ENCODE assay signal across 12 cellular contexts in genomic region chr12:57851552-57852186, GRCh38. TPM values are rescaled to one million over a fixed set of nuclear protein-coding genes. Genes with fewer than 3 reads are reported as not detected.
DNase-seq lines count a peak whose midpoint lies in the region; ATAC-seq and TF ChIP-seq lines count a peak whose summit lies in the region.
"Had no signal": no experiment of that assay in that cellular context is flagged by ENCODE, and none has a peak within 500 bp of the region (broad histone marks: within the 10 kb centered on the region; RNA-seq: fewer than 3 reads in every experiment).

No MANE protein-coding gene starts in this region.

- POLR2A ChIA-PET in naive thymus-derived CD4-positive, alpha-beta T cell (lab: Charles Lee): interaction anchor here (0.8 to 1.5 kb wide), 5 partner anchors 9 to 50 kb away, joined by 3 to 10 read pairs (median 4); no protein-coding TSS in a partner anchor

- no peaks in the 10 kb centered on the region for H3K9me3 ChIP-seq in OCI-LY3 (ENCODE audit: insufficient read depth, low read length)
- no peaks in the 10 kb centered on the region for H3K9me3 ChIP-seq in endodermal cell (ENCODE audit: control insufficient read depth, low read length)
- H3K9me3 ChIP-seq in naive thymus-derived CD4-positive, alpha-beta T cell (ENCODE audit: control insufficient read depth in 2 of 3, low read length in 3 of 3): peaks cover 0 to 5% (median 0%) of the 10 kb centered on the region in 3 experiments
- H3K9me3 ChIP-seq in thyroid gland: no peaks in the 10 kb centered on the region
- H3K9me3 ChIP-seq: mucosa of descending colon had no signal

- no peaks in the 10 kb centered on the region for H3K79me2 ChIP-seq in OCI-LY3 (ENCODE audit: low read length)

- intact Hi-C loops in naive thymus-derived CD4-positive, alpha-beta T cell (cut with micrococcal nuclease): no loop called here
- intact Hi-C loops in thyroid gland (cut with DNase I): loop anchor here (5.0 kb wide), 1 partner anchor 41 kb away; no protein-coding TSS in a partner anchor

- CTCF ChIA-PET in naive thymus-derived CD4-positive, alpha-beta T cell (lab: Charles Lee): interaction anchor here (0.6 to 1.2 kb wide), 3 partner anchors 16 to 49 kb away, joined by 3 to 4 read pairs (median 3); no protein-coding TSS in a partner anchor

- no peak overlapping the region for H2AFZ ChIP-seq in OCI-LY3 (ENCODE audit: low read depth, low read length)

- no peak for ATAC-seq in naive thymus-derived CD4-positive, alpha-beta T cell

- H3K4me2 ChIP-seq in OCI-LY3 (ENCODE audit: low read length): peak overlapping the region; percentile 74; the same call in 1 of the 2 replicates

- H3K27me3 ChIP-seq in OCI-LY3 (ENCODE audit: low read depth, low read length): peaks cover 49% of the 10 kb centered on the region
- peaks cover 10% of the 10 kb centered on the region for H3K27me3 ChIP-seq in endodermal cell (ENCODE audit: control insufficient read depth, insufficient read depth, low read length, poor library complexity, severe bottlenecking)
- H3K27me3 ChIP-seq in naive thymus-derived CD4-positive, alpha-beta T cell (ENCODE audit: control insufficient read depth in 2 of 2, insufficient read depth in 2 of 2, low read length in 2 of 2): no peaks in the 10 kb centered on the region
- H3K27me3 ChIP-seq in thyroid gland: no peaks in the 10 kb centered on the region

- H3K36me3 ChIP-seq in OCI-LY3 (replicated peaks; ENCODE audit: low read depth, low read length) (no peaks in the 10 kb centered on the region), endodermal cell (ENCODE audit: control insufficient read depth, insufficient read depth, low read length) (no peaks in the 10 kb centered on the region), thyroid gland (no peaks in the 10 kb centered on the region)
- peaks cover 0 to 1% (median 0%) of the 10 kb centered on the region in 3 experiments for H3K36me3 ChIP-seq in naive thymus-derived CD4-positive, alpha-beta T cell (ENCODE audit: control insufficient read depth in 2 of 3, insufficient read depth in 3 of 3, low read length in 3 of 3)

- TF ChIP-seq CTCF in OCI-LY3 (IDR thresholded peaks at IDR 0.05; ENCODE audit: low read depth, low read length) (no peak), endodermal cell (conservative IDR thresholded peaks at IDR 0.05) (no peak), thyroid gland (IDR thresholded peaks at IDR 0.05) (no peak)

- DNase-seq in endodermal cell (no peak), thyroid gland (no peak), NCI-H82 (lab: John Stamatoyannopoulos, UW) (no peak), HuH-7 (ENCODE audit: low spot score) (no peak), T-helper 2 cell (no peak)
- no peak for DNase-seq in naive thymus-derived CD4-positive, alpha-beta T cell
- DNase-seq: activated naive CD4-positive, alpha-beta T cell treated with anti-CD3 and anti-CD28 coated beads for 36 hours; GOT3; stimulated activated naive CD4-positive, alpha-beta T cell had no signal

- H4K20me1 ChIP-seq in OCI-LY3 (ENCODE audit: insufficient read depth, low read length): no peaks in the 10 kb centered on the region

- H3K9ac ChIP-seq in OCI-LY3 (ENCODE audit: low read length): no peak overlapping the region
- H3K9ac ChIP-seq in endodermal cell (ENCODE audit: extremely low read depth, low read length, poor library complexity, severe bottlenecking): no peak overlapping the region

- H3K36me3 Mint-ChIP-seq in endodermal cell (ENCODE audit: low read depth): no peaks in the 10 kb centered on the region
- peaks cover 0 to 4% (median 0%) of the 10 kb centered on the region in 5 donors for H3K36me3 Mint-ChIP-seq in naive thymus-derived CD4-positive, alpha-beta T cell

- peak overlapping the region; percentile 58 for H3K4me3 Mint-ChIP-seq in endodermal cell
- H3K4me3 Mint-ChIP-seq in naive thymus-derived CD4-positive, alpha-beta T cell: peak overlapping the region in 6 of 10 donors; percentile 12 to 70 (median 41)
- H3K4me3 Mint-ChIP-seq: central memory CD8-positive, alpha-beta T cell had no signal

- H3K27ac ChIP-seq in OCI-LY3 (ENCODE audit: low read length): no peak overlapping the region
- H3K27ac ChIP-seq in endodermal cell (ENCODE audit: low read depth, low read length): no peak overlapping the region
- no peak overlapping the region for H3K27ac ChIP-seq in naive thymus-derived CD4-positive, alpha-beta T cell (ENCODE audit: low read depth, low read length)
- H3K27ac ChIP-seq in thyroid gland: peak overlapping the region in 2 of 3 donors; percentile 56 to 70

- H3K9me3 Mint-ChIP-seq in endodermal cell: no peaks in the 10 kb centered on the region
- peaks cover 0 to 4% (median 0%) of the 10 kb centered on the region in 11 donors for H3K9me3 Mint-ChIP-seq in naive thymus-derived CD4-positive, alpha-beta T cell
- H3K9me3 Mint-ChIP-seq: activated naive CD4-positive, alpha-beta T cell treated with anti-CD3 and anti-CD28 coated beads for 36 hours; central memory CD8-positive, alpha-beta T cell had no signal

- WGBS in endodermal cell (ENCODE audit: insufficient coverage in 1 of 2, insufficient read length in 1 of 2), 2 experiments: 68 to 71% methylated on average over 3 of the region's 3 CpGs
- 81 to 85% methylated on average over 3 of the region's 3 CpGs for WGBS in thyroid gland, 2 donors

- H3K4me1 ChIP-seq in OCI-LY3 (ENCODE audit: low read length) (peaks cover 19% of the 10 kb centered on the region), endodermal cell (ENCODE audit: control insufficient read depth, insufficient read depth, low read length) (peaks cover 4% of the 10 kb centered on the region), thyroid gland (peaks cover 12 to 22% of the 10 kb centered on the region in 2 donors)
- H3K4me1 ChIP-seq in naive thymus-derived CD4-positive, alpha-beta T cell (ENCODE audit: control insufficient read depth in 2 of 2, insufficient read depth in 2 of 2, low read length in 2 of 2): peaks cover 0 to 8% of the 10 kb centered on the region in 2 donors

- H3K4me3 ChIP-seq in OCI-LY3 (ENCODE audit: low read length): no peak overlapping the region; the same call in 1 of the 2 replicates
- no peak overlapping the region for H3K4me3 ChIP-seq in endodermal cell (ENCODE audit: low read length)
- no peak overlapping the region for H3K4me3 ChIP-seq in naive thymus-derived CD4-positive, alpha-beta T cell (ENCODE audit: low read length)
- no peak overlapping the region for H3K4me3 ChIP-seq in thyroid gland (replicated peaks in 1 of 3)
- H3K4me3 ChIP-seq: mucosa of descending colon had no signal

- peaks cover 23% of the 10 kb centered on the region for H3K4me1 Mint-ChIP-seq in endodermal cell
- H3K4me1 Mint-ChIP-seq in naive thymus-derived CD4-positive, alpha-beta T cell: peaks cover 26 to 35% (median 31%) of the 10 kb centered on the region in 7 donors

- H3K27me3 Mint-ChIP-seq in endodermal cell (ENCODE audit: insufficient read depth): peaks cover 27% of the 10 kb centered on the region
- H3K27me3 Mint-ChIP-seq in naive thymus-derived CD4-positive, alpha-beta T cell: peaks cover 0 to 79% (median 16%) of the 10 kb centered on the region in 5 donors

- peak overlapping the region; percentile 3 for H3K27ac Mint-ChIP-seq in endodermal cell
- peak overlapping the region in 1 of 9 donors; percentile 2 for H3K27ac Mint-ChIP-seq in naive thymus-derived CD4-positive, alpha-beta T cell
- H3K27ac Mint-ChIP-seq: activated naive CD4-positive, alpha-beta T cell treated with anti-CD3 and anti-CD28 coated beads for 36 hours had no signal

- no peak for TF ChIP-seq POLR2A in thyroid gland (IDR thresholded peaks at IDR 0.05)

RNA-seq across cellular contexts. Expression of gene CTDSP2, which starts 5.1 kb away (rescaled TPM):
- 100 to 1,000 TPM; 137 to 148 TPM for total RNA-seq in endodermal cell
- 100 TPM for polyA plus RNA-seq in endodermal cell (2013, experiment 1 of 2)
- polyA plus RNA-seq in endodermal cell (2013, experiment 2 of 2): 87.4 TPM
- total RNA-seq in naive thymus-derived CD4-positive, alpha-beta T cell: 100 to 1,000 TPM; 124 to 295 (median 145) TPM
- 100 to 1,000 TPM in 1 of 2 donors, 10 to 100 TPM in 1; 86.9 to 110 TPM for polyA plus RNA-seq in naive thymus-derived CD4-positive, alpha-beta T cell
- 100 to 1,000 TPM in 3 of 4 donors, 10 to 100 TPM in 1; 91.5 to 190 (median 138) TPM for total RNA-seq in thyroid gland

RNA-seq across cellular contexts. Expression of gene AVIL, which starts 33.1 kb away (rescaled TPM):
- total RNA-seq in endodermal cell (1 to 10 TPM in 1 of 2 donors, under 1 TPM in 1; 0.22 to 1.7 TPM), thyroid gland (10 to 100 TPM in 1 of 4 donors, 1 to 10 TPM in 3; 5.1 to 15.7 (median 7.8) TPM)
- polyA plus RNA-seq in endodermal cell (2013, experiment 1 of 2): 0.68 TPM
- 0.50 TPM for polyA plus RNA-seq in endodermal cell (2013, experiment 2 of 2)
- 10 to 100 TPM in 2 of 5 experiments, 1 to 10 TPM in 3; 1.7 to 20.3 (median 8.2) TPM for total RNA-seq in naive thymus-derived CD4-positive, alpha-beta T cell
- polyA plus RNA-seq in naive thymus-derived CD4-positive, alpha-beta T cell: under 1 TPM; 0.17 to 0.32 TPM

Comparison
In these comparisons a context has a peak if more than half of its experiments do, and no peak if none do; other contexts are left out.
1. H3K27ac ChIP-seq: peak in thyroid gland (2 of 3); none in OCI-LY3 (single experiment), endodermal cell (single experiment) and naive thymus-derived CD4-positive, alpha-beta T cell (single experiment).